Comparison of ENCODE assay signal across 1 cellular context in the genomic region with DNA sequence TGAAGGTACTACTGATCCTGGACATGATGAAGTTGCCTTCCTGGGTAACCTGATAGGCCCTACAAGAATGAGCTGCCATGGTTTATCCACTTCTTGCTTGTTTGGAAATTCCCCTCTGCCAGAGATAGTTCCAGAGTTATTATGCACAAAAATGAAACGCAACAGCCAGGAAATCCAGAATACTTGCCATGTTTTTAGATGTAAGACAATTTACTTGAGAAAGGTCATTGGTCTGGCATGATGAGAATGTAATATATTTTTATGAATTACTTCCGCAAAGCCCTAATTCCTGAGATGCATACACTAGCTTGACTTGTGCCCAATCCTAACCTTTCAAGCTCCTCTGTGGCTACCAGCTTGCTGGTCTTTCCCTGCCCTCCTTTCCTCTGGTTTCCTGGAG.
TF ChIP-seq lines count a peak whose summit lies in the region.

No MANE protein-coding gene starts in this region.

TF ChIP-seq in HCT116, 20 proteins besides CTCF, POLR2A, EP300 and RAD21 (continued from another document):
- TF ChIP-seq EZH2 (IDR thresholded peaks at IDR 0.05) (no peak), TCF7L2 (IDR thresholded peaks at IDR 0.05; ENCODE audit: borderline replicate concordance, extremely low read depth, insufficient read depth, insufficient read length) (no peak), ELF1 (IDR thresholded peaks at IDR 0.05; ENCODE audit: borderline replicate concordance, low read depth) (no peak)
TF ChIP-seq in HCT116: peak in this region for 0.
